9 cellular contexts compared by ENCODE assay signal in the genomic region with DNA sequence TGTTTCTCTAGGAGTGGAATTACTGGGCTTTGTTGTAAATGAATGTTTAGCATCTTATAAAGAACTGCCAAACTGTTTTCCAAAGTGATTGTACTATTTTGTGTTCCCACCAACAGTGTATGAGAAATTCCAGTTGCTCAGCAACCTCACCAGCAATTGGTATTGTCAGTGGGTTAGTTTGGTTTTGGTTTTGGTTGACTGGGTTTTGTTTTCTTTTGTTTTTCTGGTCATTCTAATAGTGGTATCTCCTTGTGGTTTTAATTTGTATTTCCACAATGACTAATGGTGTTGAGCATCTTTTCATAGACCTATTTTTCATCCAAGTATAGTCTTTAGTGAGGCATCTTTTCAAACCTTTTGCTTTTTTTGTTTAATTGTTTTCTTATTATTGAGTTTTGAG. TPM values are rescaled to one million over a fixed set of nuclear protein-coding genes. Genes with fewer than 3 reads are reported as not detected.
DNase-seq lines count a peak whose midpoint lies in the region; ATAC-seq and TF ChIP-seq lines count a peak whose summit lies in the region.
"Had no signal": no experiment of that assay in that cellular context is flagged by ENCODE, and none has a peak within 500 bp of the region (broad histone marks: within the 10 kb centered on the region; RNA-seq: fewer than 3 reads in every experiment).

No MANE protein-coding gene starts in this region.

- H3K27me3 ChIP-seq in brain microvascular endothelial cell (replicated peaks) (no peaks in the 10 kb centered on the region), SJCRH30 (no peaks in the 10 kb centered on the region)

- peak overlapping the region; percentile 80 for H3K27ac Mint-ChIP-seq in activated T-cell treated with anti-CD3 and anti-CD28 coated beads, Interleukin-2, amount 50 U/mL, for 72 hours
- peak overlapping the region; percentile 2 to 17 for H3K27ac Mint-ChIP-seq in stimulated activated naive CD8-positive, alpha-beta T cell treated with anti-CD3 and anti-CD28 coated beads, Interleukin-15, amount 100 ng/mL, for 72 hours

- H3K4me3 ChIP-seq in brain microvascular endothelial cell (ENCODE audit: low read depth, low read length) (no peak overlapping the region), SJCRH30 (no peak overlapping the region)
- H3K4me3 ChIP-seq: skin epidermis had no signal

- no peaks in the 10 kb centered on the region for H3K9me3 ChIP-seq in SJCRH30 (replicated peaks)

- H3K27ac ChIP-seq in brain microvascular endothelial cell, result peak overlapping the region; percentile 75
- H3K27ac ChIP-seq in SJCRH30, result no peak overlapping the region

- peaks cover 37% of the 10 kb centered on the region for H3K4me1 Mint-ChIP-seq in activated T-cell treated with anti-CD3 and anti-CD28 coated beads, Interleukin-2, amount 50 U/mL, for 72 hours (ENCODE audit: low read depth)
- peaks cover 76% of the 10 kb centered on the region for H3K4me1 Mint-ChIP-seq in stimulated activated naive CD8-positive, alpha-beta T cell treated with anti-CD3 and anti-CD28 coated beads, Interleukin-15, amount 100 ng/mL, for 72 hours

- ATAC-seq in activated T-cell treated with anti-CD3 and anti-CD28 coated beads, Interleukin-2, amount 50 U/mL, for 72 hours (replicated peaks in 1 of 2), result peak; percentile 77 to 79
- peak; percentile 82 for ATAC-seq in HG03139 (IDR thresholded peaks at IDR 0.05; ENCODE audit: unreplicated experiment)
- ATAC-seq in stimulated activated naive CD8-positive, alpha-beta T cell treated with anti-CD3 and anti-CD28 coated beads, Interleukin-15, amount 100 ng/mL, for 72 hours, result peak; percentile 92

- H3K36me3 ChIP-seq in brain microvascular endothelial cell (replicated peaks) (no peaks in the 10 kb centered on the region), SJCRH30 (no peaks in the 10 kb centered on the region)

- in situ Hi-C loops in brain microvascular endothelial cell (cut with HindIII; ENCODE audit: low pct_ligation_motif_present, low sequenced_read_pairs), result no loop called here

- H3K9me3 Mint-ChIP-seq in activated T-cell treated with anti-CD3 and anti-CD28 coated beads, Interleukin-2, amount 50 U/mL, for 72 hours, result no peaks in the 10 kb centered on the region
- H3K9me3 Mint-ChIP-seq in stimulated activated naive CD8-positive, alpha-beta T cell treated with anti-CD3 and anti-CD28 coated beads, Interleukin-15, amount 100 ng/mL, for 72 hours, result no peaks in the 10 kb centered on the region

- no peaks in the 10 kb centered on the region for H3K4me1 ChIP-seq in SJCRH30

- H3K36me3 Mint-ChIP-seq in activated T-cell treated with anti-CD3 and anti-CD28 coated beads, Interleukin-2, amount 50 U/mL, for 72 hours (ENCODE audit: insufficient read depth in 2 of 2), result peaks cover 2 to 5% of the 10 kb centered on the region in 2 donors

- H3K27me3 Mint-ChIP-seq in activated T-cell treated with anti-CD3 and anti-CD28 coated beads, Interleukin-2, amount 50 U/mL, for 72 hours (ENCODE audit: low read depth), result no peaks in the 10 kb centered on the region
- H3K27me3 Mint-ChIP-seq in stimulated activated naive CD8-positive, alpha-beta T cell treated with anti-CD3 and anti-CD28 coated beads, Interleukin-15, amount 100 ng/mL, for 72 hours, result no peaks in the 10 kb centered on the region

- no peak for TF ChIP-seq CTCF in brain microvascular endothelial cell (IDR thresholded peaks at IDR 0.05; ENCODE audit: low read depth, low read length, missing control alignments)

- peak; percentile 12 to 18 for DNase-seq in activated T-cell treated with anti-CD3 and anti-CD28 coated beads, Interleukin-2, amount 50 U/mL, for 72 hours
- DNase-seq in activated T-cell treated with anti-CD3 and anti-CD28 coated beads, Interleukin-2, amount 50 U/mL, for 1 hour, result no peak
- DNase-seq in brain microvascular endothelial cell (peak; percentile 82), RPMI8226 (no peak), SJCRH30 (no peak), HPDE6-E6E7 (ENCODE audit: extremely low spot score) (no peak)
- DNase-seq in stimulated activated naive CD8-positive, alpha-beta T cell treated with anti-CD3 and anti-CD28 coated beads, Interleukin-15, amount 100 ng/mL, for 72 hours, result peak in 1 of 2 donors; percentile 42

- H3K4me3 Mint-ChIP-seq in activated T-cell treated with anti-CD3 and anti-CD28 coated beads, Interleukin-2, amount 50 U/mL, for 72 hours, result peak overlapping the region in 1 of 2 donors; percentile 20
- H3K4me3 Mint-ChIP-seq in stimulated activated naive CD8-positive, alpha-beta T cell treated with anti-CD3 and anti-CD28 coated beads, Interleukin-15, amount 100 ng/mL, for 72 hours, result peak overlapping the region; percentile 11 to 53

RNA-seq across cellular contexts. Expression of a gene that starts 27.1 kb away (rescaled TPM):
- under 1 TPM; 0.46 to 0.93 TPM for total RNA-seq in activated T-cell treated with anti-CD3 and anti-CD28 coated beads, Interleukin-2, amount 50 U/mL, for 72 hours
- 3.7 and 5.0 TPM in 2 replicates for total RNA-seq in SJCRH30 (2014; rRNA removed; shearing (Covaris generic))

Comparison
In these comparisons a context has a peak if more than half of its experiments do, and no peak if none do; other contexts are left out.
1. DNase-seq: peak in activated T-cell treated with anti-CD3 and anti-CD28 coated beads, Interleukin-2, amount 50 U/mL, for 72 hours (2 of 2) and brain microvascular endothelial cell (single experiment); none in activated T-cell treated with anti-CD3 and anti-CD28 coated beads, Interleukin-2, amount 50 U/mL, for 1 hour (single experiment), RPMI8226 (single experiment), SJCRH30 (0 of 2) and HPDE6-E6E7 (single experiment).
2. Peak in every context shown above with its lines, with median percentiles within 50 percentile points of each other: ATAC-seq.